ENCODE assay signal across 1 cellular context in the genomic region with DNA sequence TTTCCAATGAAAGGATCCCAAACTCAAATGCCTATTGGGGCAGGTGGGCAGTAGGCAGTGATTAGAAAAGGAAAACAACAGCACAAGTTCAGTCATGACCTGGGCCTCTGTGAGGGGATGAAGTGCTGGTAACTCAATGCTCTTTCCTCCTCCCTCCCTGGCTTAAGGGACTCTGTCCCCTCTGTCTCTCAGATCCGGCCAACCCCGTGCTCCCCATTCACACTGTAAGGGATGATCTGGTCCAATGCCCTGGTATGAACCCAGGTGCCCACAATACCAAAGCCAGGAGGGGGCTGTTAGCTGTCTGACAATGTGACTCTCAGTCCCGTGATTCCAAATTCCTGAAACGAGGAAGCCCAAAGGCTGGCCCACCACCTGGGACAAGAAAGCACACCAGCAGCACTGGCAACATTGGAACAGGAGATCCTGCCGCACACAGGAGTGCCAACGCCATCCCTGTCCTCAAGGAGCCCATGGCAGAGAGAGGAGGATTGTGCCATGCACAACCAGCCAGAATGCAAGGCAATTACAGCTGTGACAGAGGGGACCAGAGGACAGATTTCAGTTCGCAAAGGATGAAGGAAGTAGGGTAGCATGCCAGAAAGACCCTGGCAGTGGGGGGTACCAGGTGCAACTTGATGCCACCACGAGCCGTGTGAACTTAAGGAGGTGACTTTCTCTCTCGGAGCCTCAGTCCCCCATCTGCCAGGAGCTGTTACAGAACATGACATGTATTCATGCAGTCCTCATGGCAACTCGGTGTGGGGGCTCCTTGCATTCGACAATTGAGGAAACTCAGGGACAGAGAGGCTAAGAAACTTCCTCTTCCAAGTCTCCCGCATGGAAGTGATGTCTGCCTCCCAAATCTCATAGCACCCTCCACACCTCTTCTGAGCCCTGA.
TF ChIP-seq lines count a peak whose summit lies in the region.

No MANE protein-coding gene starts in this region.

TF ChIP-seq in H1, 55 proteins besides CTCF, POLR2A, EP300 and RAD21:
- TF ChIP-seq CBX8 (IDR thresholded peaks at IDR 0.05; ENCODE audit: borderline replicate concordance, low read depth, low read length) (no peak), TCF12 (IDR thresholded peaks at IDR 0.05; ENCODE audit: low read depth, low read length) (no peak)
